ENCODE assay signal across 1 cellular context in the genomic region with DNA sequence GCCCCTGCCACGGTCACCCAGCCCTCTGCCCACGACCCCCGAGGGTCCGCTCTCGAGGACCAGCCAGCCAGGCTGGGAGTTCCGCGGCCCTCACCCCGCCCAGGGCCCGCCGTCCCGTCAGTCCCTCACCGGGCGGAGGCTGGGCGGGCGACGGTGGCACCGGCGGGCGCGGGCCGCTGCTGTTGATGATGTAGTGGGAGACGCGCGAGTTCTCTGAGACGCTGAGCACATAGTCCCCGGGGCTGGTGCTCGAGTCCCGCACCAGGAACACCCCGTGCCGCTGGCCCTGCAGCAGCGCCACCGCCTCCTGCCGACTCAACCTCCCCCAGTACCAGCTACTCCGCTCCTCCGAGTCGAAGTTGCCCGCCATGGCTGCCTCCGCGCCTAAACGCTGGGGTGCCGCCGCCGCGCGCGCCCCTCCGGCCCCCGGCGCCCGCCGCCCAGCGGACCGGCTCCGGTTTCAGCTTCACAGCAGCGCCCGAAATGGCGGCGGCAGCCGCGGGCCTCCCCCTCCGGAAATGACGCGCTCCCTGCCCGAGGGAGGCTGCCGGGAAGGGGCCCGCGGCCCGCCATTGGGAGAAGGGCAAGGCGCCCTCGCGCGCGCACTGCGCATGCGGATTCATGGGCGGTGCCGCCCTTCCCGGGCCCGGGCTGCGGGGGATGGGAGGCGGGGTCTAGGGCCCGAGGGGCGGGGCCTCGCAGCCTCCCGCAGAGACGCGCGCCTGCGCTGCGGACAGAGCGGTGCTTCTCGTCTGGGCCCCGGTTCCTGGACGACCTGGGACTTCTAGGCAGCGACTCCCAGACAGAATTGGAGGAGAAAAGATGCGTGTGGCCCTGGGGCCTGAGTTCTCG.
TF ChIP-seq lines count a peak whose summit lies in the region.

TSS of gene CRK (minus strand) at position 485 of the 852 bp plus-strand sequence. CDS start at position 370, 115 bp downstream.

TF ChIP-seq in K562, 482 proteins besides CTCF, POLR2A, EP300 and RAD21 (continued from another document and continues in another):
- TF ChIP-seq, protein P1, sequence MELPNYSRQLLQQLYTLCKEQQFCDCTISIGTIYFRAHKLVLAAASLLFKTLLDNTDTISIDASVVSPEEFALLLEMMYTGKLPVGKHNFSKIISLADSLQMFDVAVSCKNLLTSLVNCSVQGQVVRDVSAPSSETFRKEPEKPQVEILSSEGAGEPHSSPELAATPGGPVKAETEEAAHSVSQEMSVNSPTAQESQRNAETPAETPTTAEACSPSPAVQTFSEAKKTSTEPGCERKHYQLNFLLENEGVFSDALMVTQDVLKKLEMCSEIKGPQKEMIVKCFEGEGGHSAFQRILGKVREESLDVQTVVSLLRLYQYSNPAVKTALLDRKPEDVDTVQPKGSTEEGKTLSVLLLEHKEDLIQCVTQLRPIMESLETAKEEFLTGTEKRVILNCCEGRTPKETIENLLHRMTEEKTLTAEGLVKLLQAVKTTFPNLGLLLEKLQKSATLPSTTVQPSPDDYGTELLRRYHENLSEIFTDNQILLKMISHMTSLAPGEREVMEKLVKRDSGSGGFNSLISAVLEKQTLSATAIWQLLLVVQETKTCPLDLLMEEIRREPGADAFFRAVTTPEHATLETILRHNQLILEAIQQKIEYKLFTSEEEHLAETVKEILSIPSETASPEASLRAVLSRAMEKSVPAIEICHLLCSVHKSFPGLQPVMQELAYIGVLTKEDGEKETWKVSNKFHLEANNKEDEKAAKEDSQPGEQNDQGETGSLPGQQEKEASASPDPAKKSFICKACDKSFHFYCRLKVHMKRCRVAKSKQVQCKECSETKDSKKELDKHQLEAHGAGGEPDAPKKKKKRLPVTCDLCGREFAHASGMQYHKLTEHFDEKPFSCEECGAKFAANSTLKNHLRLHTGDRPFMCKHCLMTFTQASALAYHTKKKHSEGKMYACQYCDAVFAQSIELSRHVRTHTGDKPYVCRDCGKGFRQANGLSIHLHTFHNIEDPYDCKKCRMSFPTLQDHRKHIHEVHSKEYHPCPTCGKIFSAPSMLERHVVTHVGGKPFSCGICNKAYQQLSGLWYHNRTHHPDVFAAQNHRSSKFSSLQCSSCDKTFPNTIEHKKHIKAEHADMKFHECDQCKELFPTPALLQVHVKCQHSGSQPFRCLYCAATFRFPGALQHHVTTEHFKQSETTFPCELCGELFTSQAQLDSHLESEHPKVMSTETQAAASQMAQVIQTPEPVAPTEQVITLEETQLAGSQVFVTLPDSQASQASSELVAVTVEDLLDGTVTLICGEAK (IDR thresholded peaks at IDR 0.05) = peak; percentile 84
- TF ChIP-seq, protein P1 (CRISPR knock-in tag; IDR thresholded peaks at IDR 0.05) = no peak
- TF ChIP-seq NFE2L1 (tag; IDR thresholded peaks at IDR 0.05; ENCODE audit: borderline replicate concordance, low read depth) (no peak), NFRKB (IDR thresholded peaks at IDR 0.05; ENCODE audit: low read depth) (peak; percentile 37; the same call in 1 of the 2 replicates), SMAD1 (IDR thresholded peaks at IDR 0.05; ENCODE audit: low read depth, low read length, partially characterized antibody) (peak; percentile 20), SRSF3 (IDR thresholded peaks at IDR 0.05; ENCODE audit: insufficient read depth, low read length) (no peak), NELFE (IDR thresholded peaks at IDR 0.05; ENCODE audit: insufficient read depth, insufficient read length) (no peak), SNRNP70 (optimal IDR thresholded peaks at IDR 0.05; ENCODE audit: low read depth, low read length) (no peak), CCAR2 (IDR thresholded peaks at IDR 0.05; ENCODE audit: low read depth, low read length) (no peak), ZNF140 (CRISPR knock-in tag; IDR thresholded peaks at IDR 0.05) (no peak), HIVEP1 (CRISPR knock-in tag; IDR thresholded peaks at IDR 0.05) (no peak), CHD1 (IDR thresholded peaks at IDR 0.05; ENCODE audit: low read length) (peak; percentile 79), ETS1 (conservative IDR thresholded peaks at IDR 0.05; ENCODE audit: control insufficient read depth, low read depth, low read length) (peak; percentile 86), ZNF695 (CRISPR knock-in tag; IDR thresholded peaks at IDR 0.05) (no peak), BCL6 (CRISPR knock-in tag; IDR thresholded peaks at IDR 0.05) (no peak), OTX1 (CRISPR knock-in tag; IDR thresholded peaks at IDR 0.05) (no peak), SREBF2 (CRISPR knock-in tag; IDR thresholded peaks at IDR 0.05) (no peak), ZNF668 (CRISPR knock-in tag; IDR thresholded peaks at IDR 0.05) (no peak), ZBED1 (IDR thresholded peaks at IDR 0.05) (no peak), SAFB (IDR thresholded peaks at IDR 0.05; ENCODE audit: borderline replicate concordance, low read depth, low read length) (no peak), ZNF512 (tag; IDR thresholded peaks at IDR 0.05) (no peak), MYC (IDR thresholded peaks at IDR 0.05; ENCODE audit: low read depth, low read length) (no peak; the same call in 1 of the 2 replicates), MYC (CRISPR knock-in tag; IDR thresholded peaks at IDR 0.05; ENCODE audit: borderline replicate concordance, low read depth) (no peak), RNF2 (IDR thresholded peaks at IDR 0.05) (no peak), ZFP1 (CRISPR knock-in tag; IDR thresholded peaks at IDR 0.05) (no peak), DMBX1 (CRISPR knock-in tag; IDR thresholded peaks at IDR 0.05; ENCODE audit: borderline replicate concordance) (no peak), NR1H2 (CRISPR knock-in tag; IDR thresholded peaks at IDR 0.05) (no peak), ELF2 (CRISPR knock-in tag; IDR thresholded peaks at IDR 0.05) (no peak), ZNF3 (CRISPR knock-in tag; IDR thresholded peaks at IDR 0.05) (no peak), HDGF (IDR thresholded peaks at IDR 0.05) (no peak), PYGO2 (tag; IDR thresholded peaks at IDR 0.05) (no peak), MITF (IDR thresholded peaks at IDR 0.05) (no peak), ZBTB17 (CRISPR knock-in tag; IDR thresholded peaks at IDR 0.05) (no peak), SAP30 (IDR thresholded peaks at IDR 0.05; ENCODE audit: borderline replicate concordance, insufficient read depth, low read depth, low read length, poor library complexity, severe bottlenecking) (no peak), HNRNPL (IDR thresholded peaks at IDR 0.05; ENCODE audit: low read depth, low read length) (peak; percentile 63; the same call in 1 of the 2 replicates), E2F1 (CRISPR knock-in tag; IDR thresholded peaks at IDR 0.05) (no peak), ZNF583 (CRISPR knock-in tag; IDR thresholded peaks at IDR 0.05) (0 out of 2 replicates have a peak, but pooled peaks have one; percentile 34), CHCHD3 (CRISPR knock-in tag; IDR thresholded peaks at IDR 0.05) (no peak), PRMT5 (CRISPR knock-in tag; IDR thresholded peaks at IDR 0.05) (no peak), ESRRA (IDR thresholded peaks at IDR 0.05; ENCODE audit: borderline replicate concordance, low read depth) (peak; percentile 25; the same call in 1 of the 2 replicates), FOXM1 (IDR thresholded peaks at IDR 0.05; ENCODE audit: low read depth) (no peak), FOXM1 (CRISPR knock-in tag; IDR thresholded peaks at IDR 0.05; ENCODE audit: low read depth) (0 out of 2 replicates have a peak, but pooled peaks have one; percentile 44)
- TF ChIP-seq, protein P2, sequence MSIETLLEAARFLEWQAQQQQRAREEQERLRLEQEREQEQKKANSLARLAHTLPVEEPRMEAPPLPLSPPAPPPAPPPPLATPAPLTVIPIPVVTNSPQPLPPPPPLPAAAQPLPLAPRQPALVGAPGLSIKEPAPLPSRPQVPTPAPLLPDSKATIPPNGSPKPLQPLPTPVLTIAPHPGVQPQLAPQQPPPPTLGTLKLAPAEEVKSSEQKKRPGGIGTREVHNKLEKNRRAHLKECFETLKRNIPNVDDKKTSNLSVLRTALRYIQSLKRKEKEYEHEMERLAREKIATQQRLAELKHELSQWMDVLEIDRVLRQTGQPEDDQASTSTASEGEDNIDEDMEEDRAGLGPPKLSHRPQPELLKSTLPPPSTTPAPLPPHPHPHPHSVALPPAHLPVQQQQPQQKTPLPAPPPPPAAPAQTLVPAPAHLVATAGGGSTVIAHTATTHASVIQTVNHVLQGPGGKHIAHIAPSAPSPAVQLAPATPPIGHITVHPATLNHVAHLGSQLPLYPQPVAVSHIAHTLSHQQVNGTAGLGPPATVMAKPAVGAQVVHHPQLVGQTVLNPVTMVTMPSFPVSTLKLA (conservative IDR thresholded peaks at IDR 0.05) = peak in 1 of 2 experiments; percentile 5; a peak in 1 of 4 replicates
- TF ChIP-seq, protein P3, sequence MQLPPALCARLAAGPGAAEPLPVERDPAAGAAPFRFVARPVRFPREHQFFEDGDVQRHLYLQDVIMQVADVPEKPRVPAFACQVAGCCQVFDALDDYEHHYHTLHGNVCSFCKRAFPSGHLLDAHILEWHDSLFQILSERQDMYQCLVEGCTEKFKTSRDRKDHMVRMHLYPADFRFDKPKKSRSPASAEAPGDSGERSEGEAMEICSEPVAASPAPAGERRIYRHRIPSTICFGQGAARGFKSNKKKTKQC (CRISPR knock-in tag; IDR thresholded peaks at IDR 0.05) = no peak; the same call in 1 of the 2 replicates
- TF ChIP-seq, protein P4, sequence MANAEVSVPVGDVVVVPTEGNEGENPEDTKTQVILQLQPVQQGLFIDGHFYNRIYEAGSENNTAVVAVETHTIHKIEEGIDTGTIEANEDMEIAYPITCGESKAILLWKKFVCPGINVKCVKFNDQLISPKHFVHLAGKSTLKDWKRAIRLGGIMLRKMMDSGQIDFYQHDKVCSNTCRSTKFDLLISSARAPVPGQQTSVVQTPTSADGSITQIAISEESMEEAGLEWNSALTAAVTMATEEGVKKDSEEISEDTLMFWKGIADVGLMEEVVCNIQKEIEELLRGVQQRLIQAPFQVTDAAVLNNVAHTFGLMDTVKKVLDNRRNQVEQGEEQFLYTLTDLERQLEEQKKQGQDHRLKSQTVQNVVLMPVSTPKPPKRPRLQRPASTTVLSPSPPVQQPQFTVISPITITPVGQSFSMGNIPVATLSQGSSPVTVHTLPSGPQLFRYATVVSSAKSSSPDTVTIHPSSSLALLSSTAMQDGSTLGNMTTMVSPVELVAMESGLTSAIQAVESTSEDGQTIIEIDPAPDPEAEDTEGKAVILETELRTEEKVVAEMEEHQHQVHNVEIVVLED (CRISPR knock-in tag; IDR thresholded peaks at IDR 0.05) = no peak
